1 cellular context compared by ENCODE assay signal in genomic region chr17:31858647-31859486, GRCh38.
TF ChIP-seq lines count a peak whose summit lies in the region.

A gene with protein sequence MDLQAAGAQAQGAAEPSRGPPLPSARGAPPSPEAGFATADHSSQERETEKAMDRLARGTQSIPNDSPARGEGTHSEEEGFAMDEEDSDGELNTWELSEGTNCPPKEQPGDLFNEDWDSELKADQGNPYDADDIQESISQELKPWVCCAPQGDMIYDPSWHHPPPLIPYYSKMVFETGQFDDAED (minus strand): TSS chr17:31859244. CDS start chr17:31859199, 45 bp downstream.

TF ChIP-seq in HEK293, 187 proteins besides CTCF, POLR2A, EP300 and RAD21 (continued from another document):
- TF ChIP-seq PBX3 (CRISPR knock-in tag; IDR thresholded peaks at IDR 0.05) (0 out of 2 replicates have a peak, but pooled peaks have one; percentile 57), ZNF596 (tag by site-specific recombination; IDR thresholded peaks at IDR 0.05) (0 out of 2 replicates have a peak, but pooled peaks have one; percentile 16), ZBTB1 (tag by site-specific recombination; IDR thresholded peaks at IDR 0.05) (no peak), GLIS2 (tag by site-specific recombination; IDR thresholded peaks at IDR 0.05) (0 out of 2 replicates have a peak, but pooled peaks have one; percentile 25), ZNF501 (tag by site-specific recombination; IDR thresholded peaks at IDR 0.05) (no peak), ZNF677 (tag by site-specific recombination; IDR thresholded peaks at IDR 0.05) (0 out of 2 replicates have a peak, but pooled peaks have one; percentile 19)
